In genomic region chr3:159775372-159775961, GRCh38 we compare ENCODE assay signal across 11 cellular contexts.
DNase-seq lines count a peak whose midpoint lies in the region; ATAC-seq, FAIRE-seq and TF ChIP-seq lines count a peak whose summit lies in the region.
"Had no signal": no experiment of that assay in that cellular context is flagged by ENCODE, and none has a peak within 500 bp of the region (broad histone marks: within the 10 kb centered on the region; RNA-seq: fewer than 3 reads in every experiment).

No MANE protein-coding gene starts in this region.

- TF ChIP-seq CTCF in right lobe of liver (IDR thresholded peaks at IDR 0.05) (no peak), HepG2 (CRISPR knock-in tag; IDR thresholded peaks at IDR 0.05) (no peak), mammary epithelial cell (conservative IDR thresholded peaks at IDR 0.05 in 1 of 2, IDR thresholded peaks at IDR 0.05 in 1 of 2; ENCODE audit: extremely low read depth in 1 of 2, insufficient read depth in 1 of 2, low read depth in 1 of 2, low read length in 2 of 2) (no peak)

- H3K27ac Mint-ChIP-seq in T-cell, result no peak overlapping the region

- TF ChIP-seq EP300 in HepG2 (IDR thresholded peaks at IDR 0.05; ENCODE audit: low read depth in 2 of 2, low read length in 2 of 2) (no peak), HepG2 (CRISPR knock-in tag; IDR thresholded peaks at IDR 0.05; ENCODE audit: borderline replicate concordance) (no peak)

- CTCF ChIA-PET in HepG2 (lab: Yijun Ruan, JAX; ENCODE audit: low intra/inter-chr PET ratio, low total read pairs) (no interaction called here), mammary epithelial cell (lab: Charles Lee; ENCODE audit: low non-redundant PET) (interaction anchor here (0.7 to 0.8 kb wide), 3 partner anchors 28 to 1611 kb away, joined by 3 to 8 read pairs (median 5); no protein-coding TSS in a partner anchor), T-cell (lab: Charles Lee) (no interaction called here)

- H2AFZ ChIP-seq in HepG2 (ENCODE audit: low read length) (no peak overlapping the region), mammary epithelial cell (ENCODE audit: low read depth, low read length) (no peak overlapping the region)

- no peaks in the 10 kb centered on the region for H4K20me1 ChIP-seq in HepG2 (ENCODE audit: insufficient read depth, low read length)
- no peaks in the 10 kb centered on the region for H4K20me1 ChIP-seq in mammary epithelial cell (ENCODE audit: insufficient read depth, low read length)

- POLR2A ChIA-PET in HepG2 (lab: Yijun Ruan, JAX), result no interaction called here
- POLR2A ChIA-PET in T-cell (lab: Charles Lee), result no interaction called here

- H3K4me2 ChIP-seq in HepG2 (ENCODE audit: low read depth, low read length), result no peak overlapping the region
- H3K4me2 ChIP-seq in mammary epithelial cell (ENCODE audit: insufficient read depth, low read depth, low read length), result peak overlapping the region; percentile 32
- H3K4me2 ChIP-seq: BLaER1 had no signal

- H3K27me3 ChIP-seq in right lobe of liver (no peaks in the 10 kb centered on the region), HepG2 (ENCODE audit: control insufficient read depth in 1 of 2, insufficient read depth in 2 of 2, low read length in 2 of 2) (0 out of 5 replicates have a peak, but pooled peaks cover 0 to under 1% of the 10 kb centered on the region in 2 experiments), mammary epithelial cell (ENCODE audit: insufficient read depth, low read length) (no peaks in the 10 kb centered on the region)
- H3K27me3 ChIP-seq in effector memory CD4-positive, alpha-beta T cell (replicated peaks; ENCODE audit: control insufficient read depth, insufficient read depth, low read length, poor library complexity, severe bottlenecking), result no peaks in the 10 kb centered on the region
- H3K27me3 ChIP-seq: BLaER1, thyroid gland had no signal

- H3K9me3 Mint-ChIP-seq in T-cell, result no peaks in the 10 kb centered on the region

- H3K27ac ChIP-seq in right lobe of liver, result peak overlapping the region in 2 of 3 donors; percentile 0 to 24
- H3K27ac ChIP-seq in HepG2 (ENCODE audit: extremely low read length, insufficient read depth, low read length), result no peak overlapping the region
- H3K27ac ChIP-seq in mammary epithelial cell (ENCODE audit: insufficient read depth, low read depth, low read length), result no peak overlapping the region
- no peak overlapping the region for H3K27ac ChIP-seq in effector memory CD4-positive, alpha-beta T cell (ENCODE audit: insufficient read depth, low read length, poor library complexity, severe bottlenecking)
- H3K27ac ChIP-seq: BLaER1, thyroid gland had no signal

- intact Hi-C loops in right lobe of liver (cut with DNase I), result no loop called here
- intact Hi-C loops in HepG2 (cut with micrococcal nuclease; ENCODE audit: unreplicated experiment), result no loop called here
- intact Hi-C loops in mammary epithelial cell (cut with micrococcal nuclease), result no loop called here
- intact Hi-C loops in left colon (cut with DNase I, micrococcal nuclease), result no loop called here

- 37% methylated on average over 4 of the region's 5 CpGs for WGBS in right lobe of liver (ENCODE audit: insufficient coverage, low coverage, low lambda C conversion rate, missing lambda C conversion rate)
- WGBS in HepG2 (ENCODE audit: low lambda C conversion rate), result 61% methylated on average over 5 of the region's 5 CpGs
- WGBS in mammary epithelial cell (ENCODE audit: low coverage, missing lambda C conversion rate), result 33% methylated on average over 3 of the region's 5 CpGs

- H3K4me1 ChIP-seq in right lobe of liver (no peaks in the 10 kb centered on the region), HepG2 (ENCODE audit: insufficient read depth, low read length) (no peaks in the 10 kb centered on the region), mammary epithelial cell (ENCODE audit: insufficient read depth, low read length) (peaks cover 14% of the 10 kb centered on the region)
- no peaks in the 10 kb centered on the region for H3K4me1 ChIP-seq in effector memory CD4-positive, alpha-beta T cell (ENCODE audit: control insufficient read depth, insufficient read depth, low read length, poor library complexity, severe bottlenecking)
- H3K4me1 ChIP-seq: BLaER1, thyroid gland had no signal

- in situ Hi-C loops in HepG2 (cut with HindIII; ENCODE audit: extremely low pct_ligation_motif_present, low pct_unique_long_range_greater_than_20kb), result no loop called here
- in situ Hi-C loops in mammary epithelial cell (cut with MboI; ENCODE audit: low sequenced_read_pairs in 2 of 2), result no loop called here

- H3K4me1 Mint-ChIP-seq in T-cell, result no peaks in the 10 kb centered on the region

- ATAC-seq in right lobe of liver (peak; percentile 44 to 80 (median 60)), HepG2 (no peak), left colon (peak; percentile 87), T-cell (replicated peaks in 1 of 4) (no peak), GM21515 (IDR thresholded peaks at IDR 0.05; ENCODE audit: unreplicated experiment) (no peak)

- H3K4me3 Mint-ChIP-seq in T-cell, result no peak overlapping the region

- no peak overlapping the region for H3K4me3 ChIP-seq in right lobe of liver
- no peak overlapping the region for H3K4me3 ChIP-seq in HepG2 (replicated peaks in 1 of 3; ENCODE audit: insufficient read depth in 1 of 3, low read depth in 2 of 3, low read length in 3 of 3)
- H3K4me3 ChIP-seq in mammary epithelial cell (replicated peaks in 1 of 3; ENCODE audit: insufficient read depth in 1 of 3, low read depth in 2 of 3, low read length in 3 of 3), result no peak overlapping the region
- no peak overlapping the region for H3K4me3 ChIP-seq in effector memory CD4-positive, alpha-beta T cell (ENCODE audit: insufficient read depth, low read depth, low read length, poor library complexity, severe bottlenecking)
- H3K4me3 ChIP-seq: BLaER1, thyroid gland had no signal

- H3K36me3 ChIP-seq in right lobe of liver (no peaks in the 10 kb centered on the region), HepG2 (replicated peaks in 1 of 2; ENCODE audit: control insufficient read depth in 1 of 2, insufficient read depth in 2 of 2, low read length in 2 of 2) (no peaks in the 10 kb centered on the region), mammary epithelial cell (ENCODE audit: insufficient read depth, low read length) (no peaks in the 10 kb centered on the region)
- H3K36me3 ChIP-seq in effector memory CD4-positive, alpha-beta T cell (ENCODE audit: control insufficient read depth, insufficient read depth, low read length), result no peaks in the 10 kb centered on the region
- H3K36me3 ChIP-seq: BLaER1, thyroid gland had no signal

- no peak overlapping the region for H3K9ac ChIP-seq in HepG2 (ENCODE audit: insufficient read depth, low read depth, low read length)
- no peak overlapping the region for H3K9ac ChIP-seq in mammary epithelial cell (ENCODE audit: insufficient read depth, low read length)
- H3K9ac ChIP-seq: BLaER1 had no signal

- DNase-seq in right lobe of liver (no peak), HepG2 (ENCODE audit: low spot score) (no peak), mammary epithelial cell (peak; percentile 49), left colon (peak; percentile 32 to 52), T-cell (no peak), HK-2 (ENCODE audit: unreplicated experiment) (no peak)
- no peak for DNase-seq in effector memory CD4-positive, alpha-beta T cell

- H3K27me3 Mint-ChIP-seq in T-cell, result peaks cover 11 to 12% of the 10 kb centered on the region in 2 donors

- no peak for TF ChIP-seq POLR2A in right lobe of liver (IDR thresholded peaks at IDR 0.05)
- no peak for TF ChIP-seq POLR2A in HepG2 (IDR thresholded peaks at IDR 0.05; ENCODE audit: insufficient read depth in 1 of 2, low read depth in 2 of 2, low read length in 2 of 2)

- dilution Hi-C loops in mammary epithelial cell (cut with HindIII; ENCODE audit: low sequenced_read_pairs), result no loop called here

- no peaks in the 10 kb centered on the region for H3K79me2 ChIP-seq in HepG2 (ENCODE audit: insufficient read depth, low read length)
- H3K79me2 ChIP-seq in mammary epithelial cell (ENCODE audit: insufficient read depth, low read length), result peaks cover 96% of the 10 kb centered on the region

- no peak for TF ChIP-seq RAD21 in HepG2 (CRISPR knock-in tag; IDR thresholded peaks at IDR 0.05)

- H3K36me3 Mint-ChIP-seq in T-cell, result no peaks in the 10 kb centered on the region

- H3K9me3 ChIP-seq in right lobe of liver (no peaks in the 10 kb centered on the region), HepG2 (ENCODE audit: low read length) (no peaks in the 10 kb centered on the region), mammary epithelial cell (replicated peaks; ENCODE audit: insufficient read depth, low read length) (no peaks in the 10 kb centered on the region)
- H3K9me3 ChIP-seq in effector memory CD4-positive, alpha-beta T cell (ENCODE audit: control insufficient read depth, low read length), result no peaks in the 10 kb centered on the region
- H3K9me3 ChIP-seq: BLaER1, thyroid gland had no signal

- no peak for FAIRE-seq in HepG2 (lab: Jason Lieb, UNC)
- FAIRE-seq: frontal cortex had no signal

- BruUV-seq in HepG2 (replicated peaks; lab: Mats Ljungman, UMichigan), result no TSS peak
- BruUV-seq in mammary epithelial cell (replicated peaks; lab: Mats Ljungman, UMichigan), result no TSS peak

TF ChIP-seq in HepG2, 621 proteins besides CTCF, POLR2A, EP300 and RAD21 (continues in another document):
- TF ChIP-seq ZNF792 (CRISPR knock-in tag; IDR thresholded peaks at IDR 0.05), result no peak
- TF ChIP-seq CBX5 (CRISPR knock-in tag; IDR thresholded peaks at IDR 0.05; ENCODE audit: borderline replicate concordance), result no peak
- TF ChIP-seq ATM (IDR thresholded peaks at IDR 0.05; ENCODE audit: borderline replicate concordance), result no peak
- TF ChIP-seq MEIS1 (CRISPR knock-in tag; IDR thresholded peaks at IDR 0.05; ENCODE audit: borderline replicate concordance), result no peak
- no peak for TF ChIP-seq ZNF549 (CRISPR knock-in tag; IDR thresholded peaks at IDR 0.05)
- no peak for TF ChIP-seq TCF7 (IDR thresholded peaks at IDR 0.05; ENCODE audit: low read depth)
- TF ChIP-seq JARID2 (CRISPR knock-in tag; IDR thresholded peaks at IDR 0.05; ENCODE audit: insufficient replicate concordance), result no peak
- no peak for TF ChIP-seq ZNF251 (CRISPR knock-in tag; IDR thresholded peaks at IDR 0.05)
- TF ChIP-seq FIP1L1 (IDR thresholded peaks at IDR 0.05; ENCODE audit: borderline replicate concordance, insufficient read depth, low read depth, low read length), result no peak
- no peak for TF ChIP-seq ZNF230 (CRISPR knock-in tag; IDR thresholded peaks at IDR 0.05)
- TF ChIP-seq ZNF44 (CRISPR knock-in tag; IDR thresholded peaks at IDR 0.05), result no peak
- no peak for TF ChIP-seq ZNF776 (CRISPR knock-in tag; IDR thresholded peaks at IDR 0.05)
- no peak for TF ChIP-seq CBFB (CRISPR knock-in tag; IDR thresholded peaks at IDR 0.05)
- no peak for TF ChIP-seq ZNF570 (CRISPR knock-in tag; IDR thresholded peaks at IDR 0.05; ENCODE audit: borderline replicate concordance)
- TF ChIP-seq NFKB2 (CRISPR knock-in tag; IDR thresholded peaks at IDR 0.05; ENCODE audit: borderline replicate concordance), result no peak
- TF ChIP-seq TAF15 (IDR thresholded peaks at IDR 0.05; ENCODE audit: low read depth, low read length, poor library complexity, severe bottlenecking), result no peak

Comparison
In these comparisons a context has a peak if more than half of its experiments do, and no peak if none do; other contexts are left out.
1. ATAC-seq: peak in right lobe of liver (4 of 4) and left colon (single experiment); none in HepG2 (single experiment), T-cell (0 of 4) and GM21515 (single experiment).
2. H3K27ac ChIP-seq: peak in right lobe of liver (2 of 3); none in HepG2 (single experiment), mammary epithelial cell (single experiment) and effector memory CD4-positive, alpha-beta T cell (single experiment).
3. DNase-seq: peak in mammary epithelial cell (single experiment) and left colon (2 of 2); none in right lobe of liver (0 of 3), HepG2 (single experiment), effector memory CD4-positive, alpha-beta T cell (0 of 3), T-cell (0 of 34) and HK-2 (single experiment).